24 cellular contexts compared by ENCODE assay signal in genomic region chr4:872241-872981, GRCh38. TPM values are rescaled to one million over a fixed set of nuclear protein-coding genes. Genes with fewer than 3 reads are reported as not detected.
"Had no signal": no experiment of that assay in that cellular context is flagged by ENCODE, and none has a peak within 500 bp of the region (broad histone marks: within the 10 kb centered on the region; RNA-seq: fewer than 3 reads in every experiment).

No MANE protein-coding gene starts in this region.

- H3K27ac Mint-ChIP-seq: activated B cell treated with CpG ODN at 0.5 μM for 24 hours; activated CD4-positive, alpha-beta T cell treated with anti-CD3 and anti-CD28 coated beads for 36 hours; stimulated activated naive CD8-positive, alpha-beta T cell treated with anti-CD3 and anti-CD28 coated beads, Interleukin-15, Interleukin-2, amounts not matched to agents 100 ng/mL and 50 ng/mL, for 24 hours; T-helper 17 cell had no signal

- H3K27ac ChIP-seq: breast epithelium, prostate gland, tibial nerve had no signal

- H3K9me3 Mint-ChIP-seq: activated B cell treated with CpG ODN at 0.5 μM for 24 hours; activated naive CD4-positive, alpha-beta T cell treated with anti-CD3 and anti-CD28 coated beads, Interleukin-2, amount 50 U/mL, for 72 hours; activated T-helper 1 cell treated with anti-CD3 and anti-CD28 coated beads, Interleukin-12 subunit alpha, Interleukin-12 subunit beta, Interleukin-2, Interleukin-4 antibody, amounts not matched to agents 30 ng/mL and 10 ng/mL and 1 ng/mL, durations not matched to agents 14 hours and 24 hours and 36 hours; central memory CD8-positive, alpha-beta T cell; naive B cell; neural crest cell; stimulated activated naive CD8-positive, alpha-beta T cell treated with anti-CD3 and anti-CD28 coated beads, Interleukin-15, Interleukin-2, amounts not matched to agents 100 ng/mL and 50 ng/mL, for 24 hours had no signal

- H3K4me1 Mint-ChIP-seq: activated B cell treated with CpG ODN at 0.5 μM for 24 hours; activated CD4-positive, alpha-beta T cell treated with anti-CD3 and anti-CD28 coated beads for 36 hours; neural crest cell had no signal

- ATAC-seq: activated CD4-positive, alpha-beta T cell treated with anti-CD3 and anti-CD28 coated beads for 36 hours; activated naive CD4-positive, alpha-beta T cell treated with anti-CD3 and anti-CD28 coated beads, Interleukin-2, amount 50 U/mL, for 72 hours; esophagus mucosa; mucosa of descending colon; T-helper 17 cell had no signal

- H3K4me3 ChIP-seq: breast epithelium, mucosa of descending colon, prostate gland, tibial nerve had no signal

- H3K4me1 ChIP-seq: breast epithelium, prostate gland, tibial nerve had no signal

- H3K27me3 ChIP-seq: breast epithelium, tibial nerve had no signal

- H3K4me3 Mint-ChIP-seq: activated B cell treated with CpG ODN at 0.5 μM for 24 hours; activated CD4-positive, alpha-beta T cell treated with anti-CD3 and anti-CD28 coated beads for 36 hours; activated T-helper 1 cell treated with anti-CD3 and anti-CD28 coated beads, Interleukin-12 subunit alpha, Interleukin-12 subunit beta, Interleukin-2, Interleukin-4 antibody, amounts not matched to agents 30 ng/mL and 10 ng/mL and 1 ng/mL, durations not matched to agents 14 hours and 24 hours and 36 hours; central memory CD8-positive, alpha-beta T cell; naive B cell; neural crest cell; stimulated activated naive CD8-positive, alpha-beta T cell treated with anti-CD3 and anti-CD28 coated beads, Interleukin-15, Interleukin-2, amounts not matched to agents 100 ng/mL and 50 ng/mL, for 24 hours; T-helper 17 cell had no signal

- DNase-seq: activated B cell treated with CpG ODN at 0.5 μM for 24 hours; activated CD4-positive, alpha-beta T cell treated with anti-CD3 and anti-CD28 coated beads for 36 hours; activated CD4-positive, alpha-beta T cell treated with anti-CD3 and anti-CD28 coated beads, Interleukin-2, amount 50 U/mL, for 4 hours; activated gamma-delta T cell; effector memory CD4-positive, alpha-beta T cell; foreskin melanocyte; mesenchymal stem cell; mucosa of descending colon; naive B cell; right cardiac atrium; stimulated activated CD4-positive, alpha-beta T cell treated with anti-CD3 and anti-CD28 coated beads, Interleukin-12 subunit alpha, Interleukin-12 subunit beta, amount 100 ng/mL, for 4 hours; stimulated activated CD4-positive, alpha-beta T cell treated with anti-CD3 and anti-CD28 coated beads, Interleukin-4, amount 100 ng/mL, for 4 hours; SW 1271; T-helper 17 cell had no signal

- H3K36me3 ChIP-seq: breast epithelium had no signal

- H3K9me3 ChIP-seq: breast epithelium, mucosa of descending colon, prostate gland, tibial nerve had no signal

- H3K27me3 Mint-ChIP-seq: activated B cell treated with CpG ODN at 0.5 μM for 24 hours; activated CD4-positive, alpha-beta T cell treated with anti-CD3 and anti-CD28 coated beads for 36 hours; central memory CD8-positive, alpha-beta T cell; naive B cell; stimulated activated naive CD8-positive, alpha-beta T cell treated with anti-CD3 and anti-CD28 coated beads, Interleukin-15, Interleukin-2, amounts not matched to agents 100 ng/mL and 50 ng/mL, for 24 hours; T-helper 17 cell had no signal

RNA-seq across cellular contexts. Expression of gene CPLX1, which starts 46.5 kb away (rescaled TPM):
- total RNA-seq: activated B cell treated with CpG ODN at 0.5 μM for 24 hours, skeletal muscle tissue had no signal
